In genomic region chr4:190020790-190021717, GRCh38 we compare ENCODE assay signal across 9 cellular contexts. TPM values are rescaled to one million over a fixed set of nuclear protein-coding genes. Genes with fewer than 3 reads are reported as not detected.
DNase-seq lines count a peak whose midpoint lies in the region; ATAC-seq, FAIRE-seq and TF ChIP-seq lines count a peak whose summit lies in the region.
"Had no signal": no experiment of that assay in that cellular context is flagged by ENCODE, and none has a peak within 500 bp of the region (broad histone marks: within the 10 kb centered on the region; RNA-seq: fewer than 3 reads in every experiment).

No MANE protein-coding gene starts in this region.

- peaks cover 53% of the 10 kb centered on the region for H3K27me3 Mint-ChIP-seq in activated naive CD8-positive, alpha-beta T cell treated with anti-CD3 and anti-CD28 coated beads, Interleukin-2, amount 50 U/mL, for 24 hours

- peaks cover 25% of the 10 kb centered on the region for H3K27me3 ChIP-seq in hepatocyte

- no peaks in the 10 kb centered on the region for H4K20me1 ChIP-seq in hepatocyte (ENCODE audit: insufficient read depth, poor library complexity, severe bottlenecking)

- no peaks in the 10 kb centered on the region for H3K36me3 ChIP-seq in hepatocyte (replicated peaks; ENCODE audit: insufficient read depth, low read depth)

- peaks cover 3% of the 10 kb centered on the region for H3K36me3 Mint-ChIP-seq in activated naive CD8-positive, alpha-beta T cell treated with anti-CD3 and anti-CD28 coated beads, Interleukin-2, amount 50 U/mL, for 24 hours (ENCODE audit: low read depth)

- H3K4me3 ChIP-seq in hepatocyte = no peak overlapping the region

- no peaks in the 10 kb centered on the region for H3K9me3 Mint-ChIP-seq in activated naive CD8-positive, alpha-beta T cell treated with anti-CD3 and anti-CD28 coated beads, Interleukin-2, amount 50 U/mL, for 24 hours

- FAIRE-seq in HTR-8/SVneo (lab: Jason Lieb, UNC) = peak; percentile 92
- FAIRE-seq: islet of Langerhans had no signal

- no peaks in the 10 kb centered on the region for H3K79me2 ChIP-seq in hepatocyte

- WGBS in hepatocyte (ENCODE audit: low lambda C conversion rate, missing lambda C conversion rate) = 47% methylated on average over 42 of the region's 55 CpGs

- TF ChIP-seq CTCF in hepatocyte (IDR thresholded peaks at IDR 0.05; ENCODE audit: poor library complexity) = no peak

- H3K9me3 ChIP-seq in hepatocyte (ENCODE audit: low read depth) = no peaks in the 10 kb centered on the region

- H3K4me1 ChIP-seq in hepatocyte (ENCODE audit: insufficient read depth) = no peaks in the 10 kb centered on the region

- no peak overlapping the region for H3K27ac ChIP-seq in hepatocyte

- H3K4me1 Mint-ChIP-seq in activated naive CD8-positive, alpha-beta T cell treated with anti-CD3 and anti-CD28 coated beads, Interleukin-2, amount 50 U/mL, for 24 hours = peaks cover 20% of the 10 kb centered on the region

- DNase-seq in HTR-8/SVneo (ENCODE audit: insufficient read length, low spot score) (peak; percentile 89), hepatocyte (ENCODE audit: low spot score) (peak; percentile 61)
- no peak for DNase-seq in activated naive CD8-positive, alpha-beta T cell treated with anti-CD3 and anti-CD28 coated beads, Interleukin-2, amount 50 U/mL, for 24 hours
- DNase-seq in stimulated activated naive CD8-positive, alpha-beta T cell treated with anti-CD3 and anti-CD28 coated beads, Interleukin-15, Interleukin-2, amounts not matched to agents 100 U/mL and 50 U/mL, for 24 hours = peak; percentile 25
- DNase-seq in stimulated activated CD8-positive, alpha-beta memory T cell treated with anti-CD3 and anti-CD28 coated beads, Interleukin-4, amount 100 ng/mL, for 48 hours = no peak
- DNase-seq in activated CD4-positive, CD25-positive, alpha-beta regulatory T cell treated with anti-CD3 and anti-CD28 coated beads, Interleukin-2, amount 50 U/mL, for 72 hours = no peak

- H3K27ac Mint-ChIP-seq in activated naive CD8-positive, alpha-beta T cell treated with anti-CD3 and anti-CD28 coated beads, Interleukin-2, amount 50 U/mL, for 24 hours = no peak overlapping the region

- peak overlapping the region; percentile 43 for H3K4me3 Mint-ChIP-seq in activated naive CD8-positive, alpha-beta T cell treated with anti-CD3 and anti-CD28 coated beads, Interleukin-2, amount 50 U/mL, for 24 hours

- no peak overlapping the region for H2AFZ ChIP-seq in hepatocyte

- no peak for ATAC-seq in activated naive CD8-positive, alpha-beta T cell treated with anti-CD3 and anti-CD28 coated beads, Interleukin-2, amount 50 U/mL, for 24 hours
- ATAC-seq in stimulated activated naive CD8-positive, alpha-beta T cell treated with anti-CD3 and anti-CD28 coated beads, Interleukin-15, Interleukin-2, amounts not matched to agents 100 U/mL and 50 U/mL, for 24 hours = no peak
- ATAC-seq in GM18909 (IDR thresholded peaks at IDR 0.05; ENCODE audit: poor library complexity, unreplicated experiment) = no peak
- no peak for ATAC-seq in HG03039 (IDR thresholded peaks at IDR 0.05; ENCODE audit: unreplicated experiment)

- no peaks in the 10 kb centered on the region for H3K9me2 ChIP-seq in hepatocyte (replicated peaks; ENCODE audit: insufficient read depth)

- H3K4me2 ChIP-seq in hepatocyte = peak overlapping the region; percentile 62

RNA-seq across cellular contexts. Expression of gene FRG2, which starts 6.0 kb away (rescaled TPM):
- not detected in 2 replicates for total RNA-seq in hepatocyte
- polyA plus RNA-seq in hepatocyte = not detected in 2 replicates

RNA-seq across cellular contexts. Expression of gene DBET, which starts 43.2 kb away (rescaled TPM):
- not detected in 2 replicates for total RNA-seq in hepatocyte
- not detected in 2 replicates for polyA plus RNA-seq in hepatocyte

Comparison
In these comparisons a context has a peak if more than half of its experiments do, and no peak if none do; other contexts are left out.
1. DNase-seq: peak in HTR-8/SVneo (single experiment), hepatocyte (single experiment) and stimulated activated naive CD8-positive, alpha-beta T cell treated with anti-CD3 and anti-CD28 coated beads, Interleukin-15, Interleukin-2, amounts not matched to agents 100 U/mL and 50 U/mL, for 24 hours (single experiment); none in activated naive CD8-positive, alpha-beta T cell treated with anti-CD3 and anti-CD28 coated beads, Interleukin-2, amount 50 U/mL, for 24 hours (single experiment), stimulated activated CD8-positive, alpha-beta memory T cell treated with anti-CD3 and anti-CD28 coated beads, Interleukin-4, amount 100 ng/mL, for 48 hours (single experiment) and activated CD4-positive, CD25-positive, alpha-beta regulatory T cell treated with anti-CD3 and anti-CD28 coated beads, Interleukin-2, amount 50 U/mL, for 72 hours (single experiment).